ENCODE assay signal across 1 cellular context in genomic region chr6:47700596-47700995, GRCh38.
TF ChIP-seq lines count a peak whose summit lies in the region.

No MANE protein-coding gene starts in this region.

TF ChIP-seq in H1, 55 proteins besides CTCF, POLR2A, EP300 and RAD21:
- no peak for TF ChIP-seq CHD1 (IDR thresholded peaks at IDR 0.05; ENCODE audit: low read depth, low read length)
- TF ChIP-seq ASH2L (IDR thresholded peaks at IDR 0.05; ENCODE audit: low read length), result no peak
- TF ChIP-seq KDM1A (IDR thresholded peaks at IDR 0.05; ENCODE audit: borderline replicate concordance, low read length), result no peak
- no peak for TF ChIP-seq RNF2 (IDR thresholded peaks at IDR 0.05; ENCODE audit: borderline replicate concordance, low read depth, low read length, missing control alignments, poor library complexity, severe bottlenecking)
